ENCODE assay signal across 5 cellular contexts in genomic region chr16:50486162-50486561, GRCh38.
DNase-seq lines count a peak whose midpoint lies in the region; ATAC-seq, FAIRE-seq and TF ChIP-seq lines count a peak whose summit lies in the region.
"Not testable (repeated sequence)": the region's sequence is repeated elsewhere in the genome, so short reads cannot be mapped to it uniquely, and the experiment has no call there.

No MANE protein-coding gene starts in this region.

- H3K9me3 ChIP-seq in HEK293 (ENCODE audit: control insufficient read depth, insufficient read depth, low read depth, low read length); K562 (replicated peaks; ENCODE audit: control insufficient read depth, insufficient read depth, low read depth, low read length): not testable (repeated sequence)
- peaks cover 11% of the 10 kb centered on the region; the same call in 1 of the 2 replicates for H3K9me3 ChIP-seq in HepG2 (ENCODE audit: low read length)

- H3K36me3 Mint-ChIP-seq in dendritic cell treated with granulocyte-macrophage colony-stimulating factor and Interleukin-4, amounts not matched to agents 40 ng/mL and 50 ng/mL, for 4 days (ENCODE audit: low read depth): not testable (repeated sequence)
- peaks cover 0 to 19% of the 10 kb centered on the region in 2 donors for H3K36me3 Mint-ChIP-seq in naive B cell

- not testable (repeated sequence) for TF ChIP-seq POLR2A in K562 (conservative IDR thresholded peaks at IDR 0.05); HepG2 (IDR thresholded peaks at IDR 0.05; ENCODE audit: insufficient read depth in 1 of 2, low read depth in 2 of 2, low read length in 2 of 2)

- TF ChIP-seq RAD21 in K562 (CRISPR knock-in tag; conservative IDR thresholded peaks at IDR 0.05 in 1 of 2, IDR thresholded peaks at IDR 0.05 in 1 of 2); HepG2 (CRISPR knock-in tag; IDR thresholded peaks at IDR 0.05): not testable (repeated sequence)

- not testable (repeated sequence) for H3K4me3 ChIP-seq in HEK293 (ENCODE audit: low read depth, low read length); K562; HepG2 (replicated peaks in 1 of 3; ENCODE audit: insufficient read depth in 1 of 3, low read depth in 2 of 3, low read length in 3 of 3)

- in situ Hi-C loops in K562 (cut with MboI); HepG2 (cut with HindIII; ENCODE audit: extremely low pct_ligation_motif_present, low pct_unique_long_range_greater_than_20kb): not testable (repeated sequence)

- not testable (repeated sequence) for H3K9ac ChIP-seq in K562 (ENCODE audit: insufficient read depth in 1 of 2, low read depth in 2 of 2, low read length in 2 of 2); HepG2 (ENCODE audit: insufficient read depth, low read depth, low read length)

- H3K4me2 ChIP-seq in K562 (ENCODE audit: insufficient read depth, low read length); HepG2 (ENCODE audit: low read depth, low read length): not testable (repeated sequence)

- H2AFZ ChIP-seq in K562 (ENCODE audit: low read depth, low read length); HepG2 (ENCODE audit: low read length): not testable (repeated sequence)

- ATAC-seq in K562; HepG2; naive B cell (ENCODE audit: low read depth in 2 of 2): not testable (repeated sequence)

- H3K27ac Mint-ChIP-seq in dendritic cell treated with granulocyte-macrophage colony-stimulating factor and Interleukin-4, amounts not matched to agents 40 ng/mL and 50 ng/mL, for 4 days: peak overlapping the region; percentile 44
- H3K27ac Mint-ChIP-seq in naive B cell: peak overlapping the region in 4 of 6 donors; percentile 11 to 63 (median 21)

- not testable (repeated sequence) for H4K20me1 ChIP-seq in K562 (replicated peaks; ENCODE audit: control insufficient read depth, insufficient read depth, low read length); HepG2 (ENCODE audit: insufficient read depth, low read length)

- BruUV-seq in K562 (replicated peaks; lab: Mats Ljungman, UMichigan); HepG2 (replicated peaks; lab: Mats Ljungman, UMichigan): not testable (repeated sequence)

- not testable (repeated sequence) for H3K27me3 Mint-ChIP-seq in dendritic cell treated with granulocyte-macrophage colony-stimulating factor and Interleukin-4, amounts not matched to agents 40 ng/mL and 50 ng/mL, for 4 days
- peaks cover 6 to 42% (median 9%) of the 10 kb centered on the region in 3 donors for H3K27me3 Mint-ChIP-seq in naive B cell

- CTCF ChIA-PET in HEK293 (lab: Yijun Ruan, JAX): interaction anchor here (1.8 kb wide), 1 partner anchor 24 kb away, joined by 7 read pairs; no protein-coding TSS in a partner anchor
- CTCF ChIA-PET in K562 (lab: Yijun Ruan, JAX; ENCODE audit: low intra/inter-chr PET ratio); HepG2 (lab: Yijun Ruan, JAX; ENCODE audit: low intra/inter-chr PET ratio, low total read pairs): not testable (repeated sequence)

- POLR2A ChIA-PET in HEK293 (lab: Yijun Ruan, JAX); K562 (lab: Yijun Ruan, JAX): not testable (repeated sequence)
- POLR2A ChIA-PET in HepG2 (lab: Yijun Ruan, JAX): interaction anchor here (0.9 to 1.6 kb wide), 2 partner anchors 44 to 61 kb away, joined by 3 read pairs; no protein-coding TSS in a partner anchor

- not testable (repeated sequence) for FAIRE-seq in K562 (lab: Jason Lieb, UNC); HepG2 (lab: Jason Lieb, UNC)

- not testable (repeated sequence) for TF ChIP-seq EP300 in K562 (IDR thresholded peaks at IDR 0.05; ENCODE audit: low read length); HepG2 (IDR thresholded peaks at IDR 0.05; ENCODE audit: low read depth in 2 of 2, low read length in 2 of 2); HepG2 (CRISPR knock-in tag; IDR thresholded peaks at IDR 0.05; ENCODE audit: borderline replicate concordance)

- not testable (repeated sequence) for H3K9me1 ChIP-seq in K562 (ENCODE audit: control insufficient read depth, insufficient read depth, low read length)

- H3K4me1 Mint-ChIP-seq in dendritic cell treated with granulocyte-macrophage colony-stimulating factor and Interleukin-4, amounts not matched to agents 40 ng/mL and 50 ng/mL, for 4 days (ENCODE audit: low read depth); naive B cell: not testable (repeated sequence)

- not testable (repeated sequence) for H3K4me1 ChIP-seq in HEK293 (ENCODE audit: control insufficient read depth, insufficient read depth, low read length); K562 (replicated peaks in 1 of 2; ENCODE audit: control insufficient read depth in 2 of 2, insufficient read depth in 2 of 2, low read length in 2 of 2)
- H3K4me1 ChIP-seq in HepG2 (ENCODE audit: insufficient read depth, low read length): peaks cover 33% of the 10 kb centered on the region

- H3K79me2 ChIP-seq in K562 (ENCODE audit: control insufficient read depth, insufficient read depth, low read length); HepG2 (ENCODE audit: insufficient read depth, low read length): not testable (repeated sequence)

- intact Hi-C loops in K562 (cut with micrococcal nuclease); dendritic cell treated with granulocyte-macrophage colony-stimulating factor and Interleukin-4, amounts not matched to agents 40 ng/mL and 50 ng/mL, for 4 days (cut with micrococcal nuclease); HepG2 (cut with micrococcal nuclease; ENCODE audit: unreplicated experiment): not testable (repeated sequence)

- not testable (repeated sequence) for H3K27ac ChIP-seq in HEK293 (ENCODE audit: extremely low read depth, low read depth, low read length); K562 (ENCODE audit: extremely low read depth, low read depth, low read length); HepG2 (ENCODE audit: extremely low read length, insufficient read depth, low read length)

- not testable (repeated sequence) for H3K4me3 Mint-ChIP-seq in dendritic cell treated with granulocyte-macrophage colony-stimulating factor and Interleukin-4, amounts not matched to agents 40 ng/mL and 50 ng/mL, for 4 days; naive B cell

- not testable (repeated sequence) for DNase-seq in K562 (ENCODE audit: extremely low read depth in 1 of 4, low spot score in 3 of 4); HepG2 (ENCODE audit: low spot score); naive B cell

- peaks cover 36% of the 10 kb centered on the region for H3K9me3 Mint-ChIP-seq in dendritic cell treated with granulocyte-macrophage colony-stimulating factor and Interleukin-4, amounts not matched to agents 40 ng/mL and 50 ng/mL, for 4 days
- peaks cover 7 to 32% (median 13%) of the 10 kb centered on the region in 7 donors for H3K9me3 Mint-ChIP-seq in naive B cell

- not testable (repeated sequence) for TF ChIP-seq CTCF in HEK293 (tag by site-specific recombination; IDR thresholded peaks at IDR 0.05); K562 (IDR thresholded peaks at IDR 0.05 in 2 of 3, conservative IDR thresholded peaks at IDR 0.05 in 1 of 3; ENCODE audit: insufficient read depth in 2 of 3, low read depth in 1 of 3, low read length in 3 of 3); HepG2 (CRISPR knock-in tag; IDR thresholded peaks at IDR 0.05)

- not testable (repeated sequence) for H3K36me3 ChIP-seq in HEK293 (ENCODE audit: control insufficient read depth in 2 of 2, insufficient read depth in 1 of 2, low read length in 2 of 2); K562 (ENCODE audit: control insufficient read depth, insufficient read depth, low read length); HepG2 (replicated peaks in 1 of 2; ENCODE audit: control insufficient read depth in 1 of 2, insufficient read depth in 2 of 2, low read length in 2 of 2)

- H3K27me3 ChIP-seq in K562 (ENCODE audit: control insufficient read depth in 2 of 2, insufficient read depth in 2 of 2, low read length in 2 of 2); HepG2 (ENCODE audit: control insufficient read depth in 1 of 2, insufficient read depth in 2 of 2, low read length in 2 of 2): not testable (repeated sequence)

TF ChIP-seq in K562, 482 proteins besides CTCF, POLR2A, EP300 and RAD21:
- TF ChIP-seq ZNF512 (tag; IDR thresholded peaks at IDR 0.05): peak; percentile 69

TF ChIP-seq in HepG2, 621 proteins besides CTCF, POLR2A, EP300 and RAD21:
- peak; percentile 51; the same call in 1 of the 2 replicates for TF ChIP-seq ZNF512 (CRISPR knock-in tag; IDR thresholded peaks at IDR 0.05)
TF ChIP-seq in HepG2: peak in this region for 1; not testable (repeated sequence) for 620.
